Comparison of ENCODE assay signal across 2 cellular contexts in the genomic region with DNA sequence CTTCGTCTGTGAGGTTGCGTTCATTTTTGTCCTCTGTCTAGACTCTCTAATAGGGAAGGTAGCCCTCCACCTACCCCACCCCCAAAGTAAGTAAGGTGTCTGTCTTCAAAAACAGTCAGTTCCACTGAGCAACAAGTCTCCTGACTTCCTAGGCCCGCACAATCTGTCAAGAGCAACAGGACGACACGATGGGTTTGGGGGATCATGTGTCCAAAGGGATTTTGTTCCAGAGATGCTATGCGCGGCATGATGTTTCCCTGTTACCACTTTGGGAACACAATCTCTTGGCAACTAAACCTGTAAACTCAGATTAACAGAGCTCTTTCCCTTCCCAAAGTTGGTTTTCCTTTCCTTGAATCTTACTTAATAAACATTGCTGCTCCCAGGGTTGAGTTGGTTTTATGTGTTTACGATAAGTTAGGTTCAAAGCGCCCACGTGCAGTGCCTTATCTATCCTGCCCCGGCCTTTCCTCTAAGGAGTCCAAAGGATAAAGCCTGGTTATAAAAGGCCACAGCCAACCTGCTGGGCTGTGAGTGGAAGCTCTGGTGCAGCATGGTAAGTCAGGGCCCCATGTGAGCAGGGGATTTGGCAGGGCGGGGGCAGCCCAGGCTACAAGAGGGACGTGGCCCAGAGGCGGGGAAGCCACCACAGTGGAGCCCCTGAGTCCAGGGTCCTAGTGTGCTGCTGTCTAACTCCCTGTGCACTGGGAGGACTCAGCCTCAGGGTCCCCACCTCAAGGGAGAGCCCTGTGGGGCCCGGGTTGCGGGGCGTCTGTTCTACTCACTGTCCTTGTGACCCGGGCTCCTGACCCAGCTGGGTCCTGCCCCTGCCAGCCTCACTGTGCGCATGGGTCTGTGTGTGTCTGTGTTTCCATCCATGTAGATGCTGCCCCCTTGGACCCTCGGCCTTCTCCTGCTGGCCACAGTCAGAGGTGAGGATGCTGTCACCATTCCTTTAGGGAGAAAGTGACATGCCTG.
TF ChIP-seq lines count a peak whose summit lies in the region.

A gene (plus strand): TSS at position 531 of the 978 bp plus-strand sequence.

TF ChIP-seq in HepG2, 621 proteins besides CTCF, POLR2A, EP300 and RAD21 (continued from another document):
- TF ChIP-seq HIVEP1 (CRISPR knock-in tag; IDR thresholded peaks at IDR 0.05) (no peak), SALL1 (CRISPR knock-in tag; IDR thresholded peaks at IDR 0.05) (peak; percentile 44; the same call in 1 of the 2 replicates)
- TF ChIP-seq, protein P1, sequence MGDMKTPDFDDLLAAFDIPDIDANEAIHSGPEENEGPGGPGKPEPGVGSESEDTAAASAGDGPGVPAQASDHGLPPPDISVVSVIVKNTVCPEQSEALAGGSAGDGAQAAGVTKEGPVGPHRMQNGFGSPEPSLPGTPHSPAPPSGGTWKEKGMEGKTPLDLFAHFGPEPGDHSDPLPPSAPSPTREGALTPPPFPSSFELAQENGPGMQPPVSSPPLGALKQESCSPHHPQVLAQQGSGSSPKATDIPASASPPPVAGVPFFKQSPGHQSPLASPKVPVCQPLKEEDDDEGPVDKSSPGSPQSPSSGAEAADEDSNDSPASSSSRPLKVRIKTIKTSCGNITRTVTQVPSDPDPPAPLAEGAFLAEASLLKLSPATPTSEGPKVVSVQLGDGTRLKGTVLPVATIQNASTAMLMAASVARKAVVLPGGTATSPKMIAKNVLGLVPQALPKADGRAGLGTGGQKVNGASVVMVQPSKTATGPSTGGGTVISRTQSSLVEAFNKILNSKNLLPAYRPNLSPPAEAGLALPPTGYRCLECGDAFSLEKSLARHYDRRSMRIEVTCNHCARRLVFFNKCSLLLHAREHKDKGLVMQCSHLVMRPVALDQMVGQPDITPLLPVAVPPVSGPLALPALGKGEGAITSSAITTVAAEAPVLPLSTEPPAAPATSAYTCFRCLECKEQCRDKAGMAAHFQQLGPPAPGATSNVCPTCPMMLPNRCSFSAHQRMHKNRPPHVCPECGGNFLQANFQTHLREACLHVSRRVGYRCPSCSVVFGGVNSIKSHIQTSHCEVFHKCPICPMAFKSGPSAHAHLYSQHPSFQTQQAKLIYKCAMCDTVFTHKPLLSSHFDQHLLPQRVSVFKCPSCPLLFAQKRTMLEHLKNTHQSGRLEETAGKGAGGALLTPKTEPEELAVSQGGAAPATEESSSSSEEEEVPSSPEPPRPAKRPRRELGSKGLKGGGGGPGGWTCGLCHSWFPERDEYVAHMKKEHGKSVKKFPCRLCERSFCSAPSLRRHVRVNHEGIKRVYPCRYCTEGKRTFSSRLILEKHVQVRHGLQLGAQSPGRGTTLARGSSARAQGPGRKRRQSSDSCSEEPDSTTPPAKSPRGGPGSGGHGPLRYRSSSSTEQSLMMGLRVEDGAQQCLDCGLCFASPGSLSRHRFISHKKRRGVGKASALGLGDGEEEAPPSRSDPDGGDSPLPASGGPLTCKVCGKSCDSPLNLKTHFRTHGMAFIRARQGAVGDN (CRISPR knock-in tag; IDR thresholded peaks at IDR 0.05): peak; percentile 46; the same call in 1 of the 2 replicates

TF ChIP-seq in H1, 55 proteins besides CTCF, POLR2A, EP300 and RAD21 (continued from another document):
- TF ChIP-seq, protein P2, sequence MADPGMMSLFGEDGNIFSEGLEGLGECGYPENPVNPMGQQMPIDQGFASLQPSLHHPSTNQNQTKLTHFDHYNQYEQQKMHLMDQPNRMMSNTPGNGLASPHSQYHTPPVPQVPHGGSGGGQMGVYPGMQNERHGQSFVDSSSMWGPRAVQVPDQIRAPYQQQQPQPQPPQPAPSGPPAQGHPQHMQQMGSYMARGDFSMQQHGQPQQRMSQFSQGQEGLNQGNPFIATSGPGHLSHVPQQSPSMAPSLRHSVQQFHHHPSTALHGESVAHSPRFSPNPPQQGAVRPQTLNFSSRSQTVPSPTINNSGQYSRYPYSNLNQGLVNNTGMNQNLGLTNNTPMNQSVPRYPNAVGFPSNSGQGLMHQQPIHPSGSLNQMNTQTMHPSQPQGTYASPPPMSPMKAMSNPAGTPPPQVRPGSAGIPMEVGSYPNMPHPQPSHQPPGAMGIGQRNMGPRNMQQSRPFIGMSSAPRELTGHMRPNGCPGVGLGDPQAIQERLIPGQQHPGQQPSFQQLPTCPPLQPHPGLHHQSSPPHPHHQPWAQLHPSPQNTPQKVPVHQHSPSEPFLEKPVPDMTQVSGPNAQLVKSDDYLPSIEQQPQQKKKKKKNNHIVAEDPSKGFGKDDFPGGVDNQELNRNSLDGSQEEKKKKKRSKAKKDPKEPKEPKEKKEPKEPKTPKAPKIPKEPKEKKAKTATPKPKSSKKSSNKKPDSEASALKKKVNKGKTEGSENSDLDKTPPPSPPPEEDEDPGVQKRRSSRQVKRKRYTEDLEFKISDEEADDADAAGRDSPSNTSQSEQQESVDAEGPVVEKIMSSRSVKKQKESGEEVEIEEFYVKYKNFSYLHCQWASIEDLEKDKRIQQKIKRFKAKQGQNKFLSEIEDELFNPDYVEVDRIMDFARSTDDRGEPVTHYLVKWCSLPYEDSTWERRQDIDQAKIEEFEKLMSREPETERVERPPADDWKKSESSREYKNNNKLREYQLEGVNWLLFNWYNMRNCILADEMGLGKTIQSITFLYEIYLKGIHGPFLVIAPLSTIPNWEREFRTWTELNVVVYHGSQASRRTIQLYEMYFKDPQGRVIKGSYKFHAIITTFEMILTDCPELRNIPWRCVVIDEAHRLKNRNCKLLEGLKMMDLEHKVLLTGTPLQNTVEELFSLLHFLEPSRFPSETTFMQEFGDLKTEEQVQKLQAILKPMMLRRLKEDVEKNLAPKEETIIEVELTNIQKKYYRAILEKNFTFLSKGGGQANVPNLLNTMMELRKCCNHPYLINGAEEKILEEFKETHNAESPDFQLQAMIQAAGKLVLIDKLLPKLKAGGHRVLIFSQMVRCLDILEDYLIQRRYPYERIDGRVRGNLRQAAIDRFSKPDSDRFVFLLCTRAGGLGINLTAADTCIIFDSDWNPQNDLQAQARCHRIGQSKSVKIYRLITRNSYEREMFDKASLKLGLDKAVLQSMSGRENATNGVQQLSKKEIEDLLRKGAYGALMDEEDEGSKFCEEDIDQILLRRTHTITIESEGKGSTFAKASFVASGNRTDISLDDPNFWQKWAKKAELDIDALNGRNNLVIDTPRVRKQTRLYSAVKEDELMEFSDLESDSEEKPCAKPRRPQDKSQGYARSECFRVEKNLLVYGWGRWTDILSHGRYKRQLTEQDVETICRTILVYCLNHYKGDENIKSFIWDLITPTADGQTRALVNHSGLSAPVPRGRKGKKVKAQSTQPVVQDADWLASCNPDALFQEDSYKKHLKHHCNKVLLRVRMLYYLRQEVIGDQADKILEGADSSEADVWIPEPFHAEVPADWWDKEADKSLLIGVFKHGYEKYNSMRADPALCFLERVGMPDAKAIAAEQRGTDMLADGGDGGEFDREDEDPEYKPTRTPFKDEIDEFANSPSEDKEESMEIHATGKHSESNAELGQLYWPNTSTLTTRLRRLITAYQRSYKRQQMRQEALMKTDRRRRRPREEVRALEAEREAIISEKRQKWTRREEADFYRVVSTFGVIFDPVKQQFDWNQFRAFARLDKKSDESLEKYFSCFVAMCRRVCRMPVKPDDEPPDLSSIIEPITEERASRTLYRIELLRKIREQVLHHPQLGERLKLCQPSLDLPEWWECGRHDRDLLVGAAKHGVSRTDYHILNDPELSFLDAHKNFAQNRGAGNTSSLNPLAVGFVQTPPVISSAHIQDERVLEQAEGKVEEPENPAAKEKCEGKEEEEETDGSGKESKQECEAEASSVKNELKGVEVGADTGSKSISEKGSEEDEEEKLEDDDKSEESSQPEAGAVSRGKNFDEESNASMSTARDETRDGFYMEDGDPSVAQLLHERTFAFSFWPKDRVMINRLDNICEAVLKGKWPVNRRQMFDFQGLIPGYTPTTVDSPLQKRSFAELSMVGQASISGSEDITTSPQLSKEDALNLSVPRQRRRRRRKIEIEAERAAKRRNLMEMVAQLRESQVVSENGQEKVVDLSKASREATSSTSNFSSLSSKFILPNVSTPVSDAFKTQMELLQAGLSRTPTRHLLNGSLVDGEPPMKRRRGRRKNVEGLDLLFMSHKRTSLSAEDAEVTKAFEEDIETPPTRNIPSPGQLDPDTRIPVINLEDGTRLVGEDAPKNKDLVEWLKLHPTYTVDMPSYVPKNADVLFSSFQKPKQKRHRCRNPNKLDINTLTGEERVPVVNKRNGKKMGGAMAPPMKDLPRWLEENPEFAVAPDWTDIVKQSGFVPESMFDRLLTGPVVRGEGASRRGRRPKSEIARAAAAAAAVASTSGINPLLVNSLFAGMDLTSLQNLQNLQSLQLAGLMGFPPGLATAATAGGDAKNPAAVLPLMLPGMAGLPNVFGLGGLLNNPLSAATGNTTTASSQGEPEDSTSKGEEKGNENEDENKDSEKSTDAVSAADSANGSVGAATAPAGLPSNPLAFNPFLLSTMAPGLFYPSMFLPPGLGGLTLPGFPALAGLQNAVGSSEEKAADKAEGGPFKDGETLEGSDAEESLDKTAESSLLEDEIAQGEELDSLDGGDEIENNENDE (IDR thresholded peaks at IDR 0.05; ENCODE audit: insufficient replicate concordance, low read length): no peak
- TF ChIP-seq NRF1 (IDR thresholded peaks at IDR 0.05; ENCODE audit: low read depth, low read length): no peak
- no peak for TF ChIP-seq MAFK (IDR thresholded peaks at IDR 0.05; ENCODE audit: low read depth, low read length)
- TF ChIP-seq, protein P3, sequence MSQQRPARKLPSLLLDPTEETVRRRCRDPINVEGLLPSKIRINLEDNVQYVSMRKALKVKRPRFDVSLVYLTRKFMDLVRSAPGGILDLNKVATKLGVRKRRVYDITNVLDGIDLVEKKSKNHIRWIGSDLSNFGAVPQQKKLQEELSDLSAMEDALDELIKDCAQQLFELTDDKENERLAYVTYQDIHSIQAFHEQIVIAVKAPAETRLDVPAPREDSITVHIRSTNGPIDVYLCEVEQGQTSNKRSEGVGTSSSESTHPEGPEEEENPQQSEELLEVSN (IDR thresholded peaks at IDR 0.05): no peak
TF ChIP-seq in H1: peak in this region for 0.
